In genomic region chr6:145633981-145634627, GRCh38 we compare ENCODE assay signal across 8 cellular contexts.
DNase-seq lines count a peak whose midpoint lies in the region; ATAC-seq and TF ChIP-seq lines count a peak whose summit lies in the region.

No MANE protein-coding gene starts in this region.

- H3K27ac Mint-ChIP-seq in naive thymus-derived CD4-positive, alpha-beta T cell = no peak overlapping the region
- H3K27ac Mint-ChIP-seq in stimulated activated memory B cell treated with anti-CD40 and anti-IgM and Interleukin-4, amounts not matched to agents 10 μg/mL and 1 μg/mL and 100 μg/mL, for 72 hours = no peak overlapping the region

- peaks cover 0 to 4% (median 0%) of the 10 kb centered on the region in 3 experiments for H3K36me3 ChIP-seq in naive thymus-derived CD4-positive, alpha-beta T cell (ENCODE audit: control insufficient read depth in 2 of 3, insufficient read depth in 3 of 3, low read length in 3 of 3)

- CTCF ChIA-PET in naive thymus-derived CD4-positive, alpha-beta T cell (lab: Charles Lee) = interaction anchor here (0.7 to 1.0 kb wide), 3 partner anchors 10 to 328 kb away, joined by 3 to 5 read pairs (median 3); no protein-coding TSS in a partner anchor

- DNase-seq in DMS153 treated with DMSO at 0.1 percent for 48 hours (lab: John Stamatoyannopoulos, UW; ENCODE audit: unreplicated experiment) = peak; percentile 84
- peak; percentile 35 for DNase-seq in HS-5 (ENCODE audit: low read depth)
- DNase-seq in NOMO-1 treated with dmso at 0.1 percent for 144 hours (lab: John Stamatoyannopoulos, UW; ENCODE audit: unreplicated experiment) = peak; percentile 25
- peak; percentile 41 for DNase-seq in activated CD8-positive, alpha-beta memory T cell treated with anti-CD3 and anti-CD28 coated beads, Interleukin-2, amount 50 U/mL, for 1 hour (ENCODE audit: extremely low read depth)
- DNase-seq in erythroblast (lab: John Stamatoyannopoulos, UW) = peak; percentile 76 to 87
- peak; percentile 31 to 76 (median 59) for DNase-seq in naive thymus-derived CD4-positive, alpha-beta T cell

- peak; percentile 96 for ATAC-seq in GM21423 (IDR thresholded peaks at IDR 0.05; ENCODE audit: unreplicated experiment)
- ATAC-seq in naive thymus-derived CD4-positive, alpha-beta T cell = peak; percentile 85
- peak; percentile 73 for ATAC-seq in stimulated activated memory B cell treated with anti-CD40 and anti-IgM and Interleukin-4, amounts not matched to agents 10 μg/mL and 1 μg/mL and 100 μg/mL, for 72 hours

- H3K9me3 ChIP-seq in naive thymus-derived CD4-positive, alpha-beta T cell (ENCODE audit: control insufficient read depth in 2 of 3, low read length in 3 of 3) = no peaks in the 10 kb centered on the region

- no peaks in the 10 kb centered on the region for H3K27me3 Mint-ChIP-seq in naive thymus-derived CD4-positive, alpha-beta T cell
- no peaks in the 10 kb centered on the region for H3K27me3 Mint-ChIP-seq in stimulated activated memory B cell treated with anti-CD40 and anti-IgM and Interleukin-4, amounts not matched to agents 10 μg/mL and 1 μg/mL and 100 μg/mL, for 72 hours

- no peak overlapping the region for H3K4me3 ChIP-seq in naive thymus-derived CD4-positive, alpha-beta T cell (ENCODE audit: low read length)

- intact Hi-C loops in naive thymus-derived CD4-positive, alpha-beta T cell (cut with micrococcal nuclease) = loop anchor here (1.0 to 5.0 kb wide), 2 partner anchors 1051 to 1527 kb away; no protein-coding TSS in a partner anchor

- H3K9me3 Mint-ChIP-seq in naive thymus-derived CD4-positive, alpha-beta T cell = no peaks in the 10 kb centered on the region
- no peaks in the 10 kb centered on the region for H3K9me3 Mint-ChIP-seq in stimulated activated memory B cell treated with anti-CD40 and anti-IgM and Interleukin-4, amounts not matched to agents 10 μg/mL and 1 μg/mL and 100 μg/mL, for 72 hours

- H3K36me3 Mint-ChIP-seq in naive thymus-derived CD4-positive, alpha-beta T cell = peaks cover 0 to 26% (median 16%) of the 10 kb centered on the region in 5 donors
- H3K36me3 Mint-ChIP-seq in stimulated activated memory B cell treated with anti-CD40 and anti-IgM and Interleukin-4, amounts not matched to agents 10 μg/mL and 1 μg/mL and 100 μg/mL, for 72 hours = peaks cover 12% of the 10 kb centered on the region

- H3K4me1 Mint-ChIP-seq in naive thymus-derived CD4-positive, alpha-beta T cell = peaks cover 2 to 11% (median 7%) of the 10 kb centered on the region in 7 donors
- peaks cover 8% of the 10 kb centered on the region for H3K4me1 Mint-ChIP-seq in stimulated activated memory B cell treated with anti-CD40 and anti-IgM and Interleukin-4, amounts not matched to agents 10 μg/mL and 1 μg/mL and 100 μg/mL, for 72 hours

- POLR2A ChIA-PET in naive thymus-derived CD4-positive, alpha-beta T cell (lab: Charles Lee) = no interaction called here

- no peak overlapping the region for H3K4me3 Mint-ChIP-seq in naive thymus-derived CD4-positive, alpha-beta T cell
- H3K4me3 Mint-ChIP-seq in stimulated activated memory B cell treated with anti-CD40 and anti-IgM and Interleukin-4, amounts not matched to agents 10 μg/mL and 1 μg/mL and 100 μg/mL, for 72 hours = no peak overlapping the region

- no peaks in the 10 kb centered on the region for H3K4me1 ChIP-seq in naive thymus-derived CD4-positive, alpha-beta T cell (ENCODE audit: control insufficient read depth in 2 of 2, insufficient read depth in 2 of 2, low read length in 2 of 2)

- H3K27ac ChIP-seq in naive thymus-derived CD4-positive, alpha-beta T cell (ENCODE audit: low read depth, low read length) = no peak overlapping the region

- H3K27me3 ChIP-seq in naive thymus-derived CD4-positive, alpha-beta T cell (ENCODE audit: control insufficient read depth in 2 of 2, insufficient read depth in 2 of 2, low read length in 2 of 2) = no peaks in the 10 kb centered on the region

- no peak for TF ChIP-seq POLR2A in erythroblast (IDR thresholded peaks at IDR 0.05; ENCODE audit: low read length)

Comparison
In these comparisons a context has a peak if more than half of its experiments do, and no peak if none do; other contexts are left out.
1. DNase-seq: peak in every context shown above with its lines; median percentile 84 in DMS153 treated with DMSO at 0.1 percent for 48 hours; 82 in erythroblast; 59 in naive thymus-derived CD4-positive, alpha-beta T cell; 41 in activated CD8-positive, alpha-beta memory T cell treated with anti-CD3 and anti-CD28 coated beads, Interleukin-2, amount 50 U/mL, for 1 hour; 35 in HS-5; 25 in NOMO-1 treated with dmso at 0.1 percent for 144 hours.